8 cellular contexts compared by ENCODE assay signal in the genomic region with DNA sequence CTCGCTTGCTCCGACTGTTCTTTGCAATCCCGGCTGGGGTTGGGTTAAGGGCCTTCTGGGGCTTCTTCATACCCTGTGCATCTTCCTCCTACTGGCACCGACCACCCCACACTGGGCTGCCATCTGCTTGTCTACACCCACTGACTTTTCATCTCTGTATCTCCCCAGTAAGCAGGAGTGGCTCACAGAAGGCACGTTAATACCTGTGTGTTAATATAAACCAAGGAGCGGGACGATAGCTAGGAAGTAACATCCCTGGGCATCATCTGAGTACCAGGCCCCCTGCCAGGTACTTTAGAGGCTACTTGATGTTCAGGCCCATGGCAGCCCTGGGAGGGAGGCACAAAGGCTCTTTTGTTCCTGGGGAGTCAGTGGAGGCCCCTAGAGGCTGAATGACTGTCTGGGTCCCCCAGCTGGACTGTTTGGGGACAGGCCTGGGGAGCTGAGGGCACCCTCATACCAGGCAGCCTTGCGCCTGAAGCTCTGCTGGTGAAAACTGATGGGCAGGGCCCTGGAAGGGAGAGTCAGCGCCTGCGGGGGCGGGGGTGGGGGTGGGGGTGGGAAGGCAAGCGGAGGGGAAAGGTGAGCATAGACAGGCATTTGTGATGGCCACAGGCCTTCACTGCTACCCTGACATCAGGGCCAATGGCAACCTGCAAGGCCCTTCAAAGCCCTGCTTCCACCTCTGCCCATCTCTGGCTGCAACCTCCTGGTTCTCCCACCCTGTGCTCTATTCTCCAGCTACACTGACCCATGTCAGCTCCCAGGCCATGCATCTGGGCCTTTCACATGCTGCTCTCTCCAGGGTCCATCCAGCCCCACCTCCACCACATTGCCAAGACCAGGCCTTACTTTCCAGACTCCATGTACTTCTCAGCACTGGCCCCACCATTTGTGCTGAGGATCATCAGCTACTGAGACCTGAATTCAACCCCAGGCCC. TPM values are rescaled to one million over a fixed set of nuclear protein-coding genes. Genes with fewer than 3 reads are reported as not detected.
DNase-seq lines count a peak whose midpoint lies in the region; ATAC-seq, FAIRE-seq and TF ChIP-seq lines count a peak whose summit lies in the region.

No MANE protein-coding gene starts in this region.

- H3K27ac ChIP-seq in BLaER1 treated with 17β-estradiol and CSF1 and Interleukin-3, amounts not matched to agents 10 nM and 100 nM = peak overlapping the region; percentile 31 to 96 (median 91); a peak in 21 of 22 replicates
- H3K27ac ChIP-seq in kidney (ENCODE audit: low read depth in 2 of 2, low read length in 2 of 2) = peak overlapping the region; percentile 94 to 96
- peak overlapping the region; percentile 91 for H3K27ac ChIP-seq in stomach smooth muscle (ENCODE audit: low read length)

- H3K4me3 ChIP-seq in BLaER1 treated with 17β-estradiol and CSF1 and Interleukin-3, amounts not matched to agents 10 nM and 100 nM = peak overlapping the region; percentile 10 to 68 (median 52); a peak in 16 of 20 replicates
- H3K4me3 ChIP-seq in HFF-Myc (replicated peaks; ENCODE audit: low read depth, low read length) (peak overlapping the region; percentile 36), kidney (ENCODE audit: low read length in 2 of 2) (peak overlapping the region; percentile 64 to 72), stomach smooth muscle (ENCODE audit: low read length in 2 of 2) (peak overlapping the region; percentile 66 to 77)

- no peaks in the 10 kb centered on the region for H3K36me3 Mint-ChIP-seq in activated naive CD8-positive, alpha-beta T cell treated with anti-CD3 and anti-CD28 coated beads, Interleukin-2, amount 10 ng/mL, durations not matched to agents 7 days and 5 days

- FAIRE-seq in kidney (lab: Jason Lieb, UNC) = no peak

- H3K9me3 Mint-ChIP-seq in activated naive CD8-positive, alpha-beta T cell treated with anti-CD3 and anti-CD28 coated beads, Interleukin-2, amount 10 ng/mL, durations not matched to agents 7 days and 5 days = no peaks in the 10 kb centered on the region

- intact Hi-C loops in kidney (cut with DNase I) = no loop called here

- peak overlapping the region; percentile 58 to 91 (median 88) for H3K9ac ChIP-seq in BLaER1 treated with 17β-estradiol and CSF1 and Interleukin-3, amounts not matched to agents 10 nM and 100 nM
- peak overlapping the region; percentile 71 to 77 for H3K9ac ChIP-seq in kidney (ENCODE audit: low read length in 2 of 2)
- peak overlapping the region; percentile 80 to 82 for H3K9ac ChIP-seq in stomach smooth muscle (ENCODE audit: low read length in 2 of 2)

- peak overlapping the region; percentile 75 for H3K4me3 Mint-ChIP-seq in activated naive CD8-positive, alpha-beta T cell treated with anti-CD3 and anti-CD28 coated beads, Interleukin-2, amount 10 ng/mL, durations not matched to agents 7 days and 5 days

- POLR2A ChIA-PET in activated naive CD8-positive, alpha-beta T cell treated with anti-CD3 and anti-CD28 coated beads, Interleukin-2, amount 10 ng/mL, durations not matched to agents 7 days and 5 days (lab: Charles Lee) = interaction anchor here (0.5 to 3.7 kb wide), 16 partner anchors 8 to 211 kb away, joined by 3 to 31 read pairs (median 4); no protein-coding TSS in a partner anchor

- peak overlapping the region; percentile 55 to 92 (median 83) for H3K4me2 ChIP-seq in BLaER1 treated with 17β-estradiol and CSF1 and Interleukin-3, amounts not matched to agents 10 nM and 100 nM

- H3K4me1 Mint-ChIP-seq in activated naive CD8-positive, alpha-beta T cell treated with anti-CD3 and anti-CD28 coated beads, Interleukin-2, amount 10 ng/mL, durations not matched to agents 7 days and 5 days = peaks cover 8% of the 10 kb centered on the region

- H4K20me1 ChIP-seq in BLaER1 treated with 17β-estradiol and CSF1 and Interleukin-3, amounts not matched to agents 10 nM and 100 nM = no peaks in the 10 kb centered on the region

- no peak for DNase-seq in HFF-Myc (ENCODE audit: extremely low read depth, low read depth)
- peak; percentile 44 for DNase-seq in activated naive CD8-positive, alpha-beta T cell treated with anti-CD3 and anti-CD28 coated beads, Interleukin-2, amount 10 ng/mL, durations not matched to agents 7 days and 5 days
- no peak for DNase-seq in kidney
- DNase-seq in OCI-M2 (lab: John Stamatoyannopoulos, UW; ENCODE audit: unreplicated experiment) = no peak

- TF ChIP-seq CTCF in HFF-Myc (IDR thresholded peaks at IDR 0.05; ENCODE audit: low read depth, low read length, missing control alignments) = no peak
- TF ChIP-seq CTCF in kidney (IDR thresholded peaks at IDR 0.05; ENCODE audit: borderline replicate concordance, extremely low read depth, insufficient read depth) = no peak

- H3K27me3 ChIP-seq in BLaER1 treated with 17β-estradiol and CSF1 and Interleukin-3, amounts not matched to agents 10 nM and 100 nM = no peaks in the 10 kb centered on the region
- no peaks in the 10 kb centered on the region for H3K27me3 ChIP-seq in stomach smooth muscle (ENCODE audit: control insufficient read depth in 1 of 2, insufficient read depth in 2 of 2, low read length in 2 of 2)

- H3K36me3 ChIP-seq in BLaER1 treated with 17β-estradiol and CSF1 and Interleukin-3, amounts not matched to agents 10 nM and 100 nM = no peaks in the 10 kb centered on the region
- H3K36me3 ChIP-seq in kidney (ENCODE audit: control insufficient read depth in 1 of 2, insufficient read depth in 2 of 2, low read length in 2 of 2) (no peaks in the 10 kb centered on the region), stomach smooth muscle (ENCODE audit: control insufficient read depth in 2 of 2, insufficient read depth in 2 of 2, low read length in 2 of 2) (no peaks in the 10 kb centered on the region)

- H3K27ac Mint-ChIP-seq in activated naive CD8-positive, alpha-beta T cell treated with anti-CD3 and anti-CD28 coated beads, Interleukin-2, amount 10 ng/mL, durations not matched to agents 7 days and 5 days = peak overlapping the region; percentile 93

- H3K27me3 Mint-ChIP-seq in activated naive CD8-positive, alpha-beta T cell treated with anti-CD3 and anti-CD28 coated beads, Interleukin-2, amount 10 ng/mL, durations not matched to agents 7 days and 5 days = no peaks in the 10 kb centered on the region

- H3K9me3 ChIP-seq in BLaER1 treated with 17β-estradiol and CSF1 and Interleukin-3, amounts not matched to agents 10 nM and 100 nM (replicated peaks in 1 of 11) = 0 out of 22 replicates have a peak, but pooled peaks cover 0 to 4% (median 0%) of the 10 kb centered on the region in 11 experiments
- H3K9me3 ChIP-seq in kidney (ENCODE audit: control insufficient read depth in 1 of 2, low read length in 2 of 2) (no peaks in the 10 kb centered on the region), stomach smooth muscle (ENCODE audit: control insufficient read depth in 2 of 2, low read length in 2 of 2) (no peaks in the 10 kb centered on the region)

- peaks cover 12 to 22% (median 19%) of the 10 kb centered on the region in 10 experiments for H3K4me1 ChIP-seq in BLaER1 treated with 17β-estradiol and CSF1 and Interleukin-3, amounts not matched to agents 10 nM and 100 nM
- H3K4me1 ChIP-seq in kidney (ENCODE audit: control insufficient read depth in 1 of 2, insufficient read depth in 1 of 2, low read depth in 1 of 2, low read length in 2 of 2) (peaks cover 5 to 9% of the 10 kb centered on the region in 2 donors), stomach smooth muscle (ENCODE audit: control insufficient read depth, insufficient read depth, low read length) (peaks cover 13% of the 10 kb centered on the region)

- ATAC-seq in activated naive CD8-positive, alpha-beta T cell treated with anti-CD3 and anti-CD28 coated beads, Interleukin-2, amount 10 ng/mL, durations not matched to agents 7 days and 5 days (ENCODE audit: low read depth) = no peak
- ATAC-seq in HG03175 (IDR thresholded peaks at IDR 0.05; ENCODE audit: unreplicated experiment) (no peak), GM18861 (IDR thresholded peaks at IDR 0.05; ENCODE audit: unreplicated experiment) (no peak)

RNA-seq across cellular contexts. Expression of gene DEGS2, which starts 34.2 kb away (rescaled TPM):
- total RNA-seq in activated naive CD8-positive, alpha-beta T cell treated with anti-CD3 and anti-CD28 coated beads, Interleukin-2, amount 10 ng/mL, durations not matched to agents 7 days and 5 days = under 1 TPM; 0.14 to 0.28 TPM
- total RNA-seq in kidney = 28.7 TPM
- polyA plus RNA-seq in kidney (ENCODE audit: insufficient read depth, low read depth, low replicate concordance) = 25.1 TPM

RNA-seq across cellular contexts. Expression of gene YY1, which starts 45.3 kb away (rescaled TPM):
- 10 to 100 TPM; 86.4 to 89.6 TPM for total RNA-seq in activated naive CD8-positive, alpha-beta T cell treated with anti-CD3 and anti-CD28 coated beads, Interleukin-2, amount 10 ng/mL, durations not matched to agents 7 days and 5 days
- total RNA-seq in kidney = 60.4 TPM
- polyA plus RNA-seq in kidney (ENCODE audit: insufficient read depth, low read depth, low replicate concordance) = 34.2 TPM

Comparison
In these comparisons a context has a peak if more than half of its experiments do, and no peak if none do; other contexts are left out.
1. RNA of gene DEGS2, which starts 34.2 kb away (total RNA-seq): 28.7 TPM in kidney (single experiment); 0.14 to 0.28 TPM in activated naive CD8-positive, alpha-beta T cell treated with anti-CD3 and anti-CD28 coated beads, Interleukin-2, amount 10 ng/mL, durations not matched to agents 7 days and 5 days; every median in the first group is over 10 times any median in the second.
2. Peak in every context shown above with its lines, with median percentiles within 50 percentile points of each other: H3K27ac ChIP-seq, H3K4me3 ChIP-seq and H3K9ac ChIP-seq.